Comparison of ENCODE assay signal across 15 cellular contexts in the genomic region with DNA sequence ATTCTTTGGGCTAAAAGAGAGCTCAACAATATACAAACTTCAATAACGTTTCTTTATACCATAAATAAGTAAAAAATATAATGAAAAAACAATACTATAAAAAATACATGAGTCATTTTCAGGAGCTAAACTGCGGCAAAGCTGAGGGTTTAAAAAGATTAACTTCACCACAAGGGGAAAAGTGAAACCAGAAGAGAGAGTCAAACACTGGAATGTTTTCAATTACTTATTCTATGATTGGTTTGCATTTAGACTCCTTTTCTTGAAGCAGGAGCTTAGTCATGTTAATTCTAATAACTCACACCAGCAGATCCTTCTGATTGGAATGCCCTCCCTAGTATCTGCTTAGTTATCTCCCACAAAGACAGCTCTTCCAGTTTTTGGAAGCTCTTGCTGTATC.
DNase-seq lines count a peak whose midpoint lies in the region; ATAC-seq, FAIRE-seq and TF ChIP-seq lines count a peak whose summit lies in the region.
"Had no signal": no experiment of that assay in that cellular context is flagged by ENCODE, and none has a peak within 500 bp of the region (broad histone marks: within the 10 kb centered on the region; RNA-seq: fewer than 3 reads in every experiment).

No MANE protein-coding gene starts in this region.

- DNase-seq in Daoy (ENCODE audit: low read depth) = peak; percentile 64
- DNase-seq in OCI-M1 (lab: John Stamatoyannopoulos, UW) = peak; percentile 91
- no peak for DNase-seq in neural crest cell (ENCODE audit: low read depth, low spot score)
- no peak for DNase-seq in MM.1S
- no peak for DNase-seq in NCI-H128 (lab: John Stamatoyannopoulos, UW; ENCODE audit: unreplicated experiment)
- DNase-seq: activated T-cell treated with anti-CD3 and anti-CD28 coated beads, Interleukin-2, amount 50 U/mL, for 72 hours; Calu3; dermis blood vessel endothelial cell; Karpas-422; NCI-H526 treated with DMSO at 0.1 percent for 48 hours; nucleus accumbens had no signal

- H3K27ac ChIP-seq in MM.1S (ENCODE audit: low read length) = no peak overlapping the region
- H3K27ac ChIP-seq: thoracic aorta had no signal

- no peak for ATAC-seq in GM21723 (IDR thresholded peaks at IDR 0.05; ENCODE audit: unreplicated experiment)
- ATAC-seq in HG03378 (IDR thresholded peaks at IDR 0.05; ENCODE audit: unreplicated experiment) = no peak
- ATAC-seq: activated T-cell treated with anti-CD3 and anti-CD28 coated beads, Interleukin-2, amount 50 U/mL, for 72 hours had no signal

- no peaks in the 10 kb centered on the region for H3K79me2 ChIP-seq in MM.1S (ENCODE audit: low read length)

- no peaks in the 10 kb centered on the region for H3K27me3 Mint-ChIP-seq in neural crest cell (ENCODE audit: low read depth)

- H3K27me3 ChIP-seq in MM.1S (replicated peaks; ENCODE audit: insufficient read depth, low read length) = no peaks in the 10 kb centered on the region

- no peak overlapping the region for H3K4me2 ChIP-seq in MM.1S (ENCODE audit: low read depth, low read length)

- peaks cover 2% of the 10 kb centered on the region for H3K36me3 Mint-ChIP-seq in neural crest cell (ENCODE audit: low read depth)

- peak; percentile 78 for FAIRE-seq in endometrium (lab: Jason Lieb, UNC)

- no peaks in the 10 kb centered on the region for H3K9me3 ChIP-seq in MM.1S (replicated peaks; ENCODE audit: insufficient read depth, low read length)
- H3K9me3 ChIP-seq: thoracic aorta had no signal

- H3K36me3 ChIP-seq in MM.1S (replicated peaks; ENCODE audit: insufficient read depth, low read length) = no peaks in the 10 kb centered on the region
- H3K36me3 ChIP-seq: thoracic aorta had no signal

- peaks cover 8% of the 10 kb centered on the region for H3K9me3 Mint-ChIP-seq in neural crest cell
- H3K9me3 Mint-ChIP-seq: activated T-cell treated with anti-CD3 and anti-CD28 coated beads, Interleukin-2, amount 50 U/mL, for 72 hours had no signal

- no peak overlapping the region for H2AFZ ChIP-seq in MM.1S (ENCODE audit: low read length)

- no peak overlapping the region for H3K4me3 ChIP-seq in MM.1S (ENCODE audit: low read length)
- H3K4me3 ChIP-seq: thoracic aorta had no signal

- H4K20me1 ChIP-seq in MM.1S (ENCODE audit: insufficient read depth, low read length) = no peaks in the 10 kb centered on the region

- no peak overlapping the region for H3K4me3 Mint-ChIP-seq in neural crest cell
- H3K4me3 Mint-ChIP-seq: activated T-cell treated with anti-CD3 and anti-CD28 coated beads, Interleukin-2, amount 50 U/mL, for 72 hours had no signal

- H3K4me1 Mint-ChIP-seq in neural crest cell = peaks cover 6% of the 10 kb centered on the region

- TF ChIP-seq CTCF in neural crest cell (conservative IDR thresholded peaks at IDR 0.05) (peak; percentile 20), MM.1S (IDR thresholded peaks at IDR 0.05; ENCODE audit: low read length) (no peak)

- H3F3A ChIP-seq in MM.1S (ENCODE audit: insufficient read depth, low read length) = no peaks in the 10 kb centered on the region

- no peaks in the 10 kb centered on the region for H3K4me1 ChIP-seq in MM.1S (ENCODE audit: low read length)

- H3K9ac ChIP-seq in MM.1S (ENCODE audit: low read length) = no peak overlapping the region

- H3K9me2 ChIP-seq in MM.1S (replicated peaks; ENCODE audit: insufficient read depth, low read length) = no peaks in the 10 kb centered on the region

- no peak overlapping the region for H3K27ac Mint-ChIP-seq in neural crest cell (ENCODE audit: unreplicated experiment)
- H3K27ac Mint-ChIP-seq: activated T-cell treated with anti-CD3 and anti-CD28 coated beads, Interleukin-2, amount 50 U/mL, for 72 hours had no signal

Comparison
In these comparisons a context has a peak if more than half of its experiments do, and no peak if none do; other contexts are left out.
1. DNase-seq: peak in Daoy (single experiment) and OCI-M1 (single experiment); none in neural crest cell (single experiment), MM.1S (single experiment) and NCI-H128 (single experiment).